17 cellular contexts compared by ENCODE assay signal in the genomic region with DNA sequence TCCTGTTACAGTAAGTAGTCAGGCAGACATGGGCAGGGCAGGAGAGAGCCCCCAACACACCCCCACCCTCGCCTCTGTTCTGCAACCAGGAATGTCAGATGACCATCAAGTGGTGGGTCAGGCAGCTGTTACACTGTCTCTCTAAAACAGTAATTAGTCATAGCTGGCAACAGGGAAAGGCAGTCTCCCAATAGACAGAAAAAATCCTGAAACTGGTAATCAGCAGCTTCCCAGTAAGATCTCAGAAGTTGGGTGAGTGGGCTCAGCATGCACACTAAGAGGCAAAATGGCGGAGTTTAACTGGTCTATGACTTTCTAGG.
"Had no signal": no experiment of that assay in that cellular context is flagged by ENCODE, and none has a peak within 500 bp of the region (broad histone marks: within the 10 kb centered on the region; RNA-seq: fewer than 3 reads in every experiment).

No MANE protein-coding gene starts in this region.

- H3K4me3 ChIP-seq: colonic mucosa, esophagus squamous epithelium, left lung, lung, psoas muscle had no signal

- H3K27ac ChIP-seq: colonic mucosa, esophagus squamous epithelium, left lung, neutrophil, psoas muscle had no signal

- H3K27me3 ChIP-seq: colonic mucosa had no signal

- ATAC-seq: left lung; naive thymus-derived CD4-positive, alpha-beta T cell; psoas muscle; sciatic nerve had no signal

- H3K9me3 ChIP-seq: colonic mucosa, esophagus squamous epithelium, neutrophil, psoas muscle had no signal

- H3K36me3 ChIP-seq: colonic mucosa, esophagus squamous epithelium, left lung, neutrophil had no signal

- H3K4me1 ChIP-seq: colonic mucosa, esophagus squamous epithelium, left lung, psoas muscle had no signal

- DNase-seq: cerebellar nuclear complex; colonic mucosa; dermis blood vessel endothelial cell; esophagus squamous epithelium; islet precursor cell; left lung; mesenchymal stem cell; midbrain; naive thymus-derived CD4-positive, alpha-beta T cell; small intestine; stimulated activated CD4-positive, alpha-beta T cell treated with anti-CD3 and anti-CD28 coated beads, Interleukin-12 subunit alpha, Interleukin-12 subunit beta, amount 100 ng/mL, for 4 hours; stimulated activated naive CD4-positive, alpha-beta T cell treated with Interleukin-2 at 50 U/mL for 16 hours; trophoblast cell had no signal
